8 cellular contexts compared by ENCODE assay signal in genomic region chr10:124736491-124737136, GRCh38. TPM values are rescaled to one million over a fixed set of nuclear protein-coding genes. Genes with fewer than 3 reads are reported as not detected.
DNase-seq lines count a peak whose midpoint lies in the region; ATAC-seq and TF ChIP-seq lines count a peak whose summit lies in the region.

No MANE protein-coding gene starts in this region.

- peak overlapping the region; percentile 42 for H3K4me3 Mint-ChIP-seq in CD8-positive, alpha-beta T cell
- no peak overlapping the region for H3K4me3 Mint-ChIP-seq in endothelial cell (ENCODE audit: unreplicated experiment)

- H3K9me3 ChIP-seq in CD8-positive, alpha-beta T cell (ENCODE audit: low read length) = no peaks in the 10 kb centered on the region
- H3K9me3 ChIP-seq in parathyroid adenoma (ENCODE audit: control insufficient read depth, low read length) = no peaks in the 10 kb centered on the region

- no peak overlapping the region for H3K4me2 ChIP-seq in parathyroid adenoma (ENCODE audit: low read length)

- H2AFZ ChIP-seq in parathyroid adenoma = peak overlapping the region; percentile 28

- H3K36me3 ChIP-seq in CD8-positive, alpha-beta T cell (ENCODE audit: insufficient read depth, low read length) = no peaks in the 10 kb centered on the region
- no peaks in the 10 kb centered on the region for H3K36me3 ChIP-seq in parathyroid adenoma (ENCODE audit: control insufficient read depth, insufficient read depth, low read length)

- ATAC-seq in CD8-positive, alpha-beta T cell = no peak
- no peak for ATAC-seq in HG02981 (IDR thresholded peaks at IDR 0.05; ENCODE audit: unreplicated experiment)

- H3K4me3 ChIP-seq in CD8-positive, alpha-beta T cell (ENCODE audit: low read depth, low read length) = no peak overlapping the region
- no peak overlapping the region for H3K4me3 ChIP-seq in parathyroid adenoma (ENCODE audit: low read depth, low read length)

- no peak overlapping the region for H3K27ac ChIP-seq in CD8-positive, alpha-beta T cell (ENCODE audit: low read depth, low read length)
- H3K27ac ChIP-seq in VCaP = peak overlapping the region; percentile 93; the same call in 1 of the 2 replicates
- H3K27ac ChIP-seq in parathyroid adenoma = peak overlapping the region; percentile 66

- TF ChIP-seq CTCF in CD8-positive, alpha-beta T cell (IDR thresholded peaks at IDR 0.05) = no peak
- TF ChIP-seq CTCF in VCaP (conservative IDR thresholded peaks at IDR 0.05) = no peak
- no peak for TF ChIP-seq CTCF in parathyroid adenoma (IDR thresholded peaks at IDR 0.05)
- TF ChIP-seq CTCF in endothelial cell (IDR thresholded peaks at IDR 0.05; ENCODE audit: unreplicated experiment) = no peak

- peaks cover 58% of the 10 kb centered on the region for H3K79me2 ChIP-seq in parathyroid adenoma

- peaks cover 27% of the 10 kb centered on the region for H3K36me3 Mint-ChIP-seq in CD8-positive, alpha-beta T cell
- H3K36me3 Mint-ChIP-seq in endothelial cell (ENCODE audit: low read depth, unreplicated experiment) = peaks cover 8% of the 10 kb centered on the region

- H3K27me3 Mint-ChIP-seq in CD8-positive, alpha-beta T cell (ENCODE audit: low read depth) = no peaks in the 10 kb centered on the region
- peaks cover 9% of the 10 kb centered on the region for H3K27me3 Mint-ChIP-seq in endothelial cell (ENCODE audit: unreplicated experiment)

- peak overlapping the region; percentile 64 for H3K27ac Mint-ChIP-seq in CD8-positive, alpha-beta T cell
- H3K27ac Mint-ChIP-seq in endothelial cell (ENCODE audit: unreplicated experiment) = no peak overlapping the region

- H3K27me3 ChIP-seq in CD8-positive, alpha-beta T cell (ENCODE audit: insufficient read depth, low read length) = no peaks in the 10 kb centered on the region
- no peaks in the 10 kb centered on the region for H3K27me3 ChIP-seq in parathyroid adenoma (ENCODE audit: control insufficient read depth, insufficient read depth, low read length)

- peaks cover 97% of the 10 kb centered on the region for H3K4me1 ChIP-seq in CD8-positive, alpha-beta T cell (ENCODE audit: insufficient read depth, low read length)
- H3K4me1 ChIP-seq in parathyroid adenoma = peaks cover 76% of the 10 kb centered on the region

- intact Hi-C loops in CD8-positive, alpha-beta T cell (cut with DNase I, micrococcal nuclease) = no loop called here
- intact Hi-C loops in head of caudate nucleus (cut with DNase I) = loop anchor here (5.0 kb wide), 1 partner anchor 49 kb away; no protein-coding TSS in a partner anchor

- DNase-seq in CD8-positive, alpha-beta T cell = peak in 1 of 7 experiments; percentile 49
- DNase-seq in head of caudate nucleus (peak in 41 of 42 donors; percentile 70 to 95 (median 86)), DMS114 treated with DMSO at 0.1 percent for 48 hours (lab: John Stamatoyannopoulos, UW; ENCODE audit: unreplicated experiment) (no peak), DMS79 treated with DMSO at 0.1 percent for 48 hours (lab: John Stamatoyannopoulos, UW) (no peak), endothelial cell (ENCODE audit: low spot score) (no peak)

- H3K4me1 Mint-ChIP-seq in CD8-positive, alpha-beta T cell (ENCODE audit: low read depth) = peaks cover 96% of the 10 kb centered on the region
- H3K4me1 Mint-ChIP-seq in endothelial cell (ENCODE audit: unreplicated experiment) = peaks cover 38% of the 10 kb centered on the region

- POLR2A ChIA-PET in CD8-positive, alpha-beta T cell (lab: Charles Lee) = interaction anchor here (0.9 to 1.0 kb wide), 2 partner anchors 18 to 60 kb away, joined by 3 read pairs; no protein-coding TSS in a partner anchor

- H3K9me3 Mint-ChIP-seq in CD8-positive, alpha-beta T cell = no peaks in the 10 kb centered on the region
- no peaks in the 10 kb centered on the region for H3K9me3 Mint-ChIP-seq in endothelial cell (ENCODE audit: unreplicated experiment)

- no peak overlapping the region for H3K9ac ChIP-seq in parathyroid adenoma

- CTCF ChIA-PET in CD8-positive, alpha-beta T cell (lab: Charles Lee) = interaction anchor here (0.5 to 2.5 kb wide), 8 partner anchors 8 to 104 kb away, joined by 3 to 18 read pairs (median 4); no protein-coding TSS in a partner anchor

RNA-seq across cellular contexts. Expression of gene FAM53B, which starts 7.6 kb away (rescaled TPM):
- total RNA-seq in CD8-positive, alpha-beta T cell = 10 to 100 TPM; 51.9 to 57.1 TPM
- total RNA-seq in endothelial cell (ENCODE audit: unreplicated experiment) = 21.0 TPM

RNA-seq across cellular contexts. Expression of gene EEF1AKMT2, which starts 55.1 kb away (rescaled TPM):
- total RNA-seq in CD8-positive, alpha-beta T cell = 10 to 100 TPM; 13.8 to 13.9 TPM
- 12.5 TPM for total RNA-seq in endothelial cell (ENCODE audit: unreplicated experiment)

Comparison
In these comparisons a context has a peak if more than half of its experiments do, and no peak if none do; other contexts are left out.
1. DNase-seq: peak in head of caudate nucleus (41 of 42); none in DMS114 treated with DMSO at 0.1 percent for 48 hours (single experiment), DMS79 treated with DMSO at 0.1 percent for 48 hours (single experiment) and endothelial cell (single experiment).